Comparison of ENCODE assay signal across 1 cellular context in the genomic region with DNA sequence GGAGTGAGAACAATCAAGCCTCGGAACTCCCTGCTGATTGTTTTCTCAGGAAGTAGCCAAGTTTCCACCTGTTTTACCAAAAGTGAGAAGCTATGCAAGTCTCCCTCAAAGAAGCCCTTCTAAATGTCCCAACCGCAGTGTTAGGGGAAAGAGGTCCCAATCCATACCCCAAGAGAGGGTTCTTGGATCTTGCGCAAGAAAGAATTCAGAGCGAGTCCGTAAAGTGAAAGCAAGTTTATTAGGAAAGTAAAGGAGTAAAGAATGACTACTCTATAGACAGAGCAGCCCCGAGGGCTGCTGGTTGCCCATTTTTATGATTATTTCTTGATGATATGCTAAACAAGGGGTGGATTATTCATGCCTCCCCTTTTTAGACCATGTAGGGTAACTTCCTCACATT.
A peak's percentile ranks its signal among the peaks of the same experiment; 100 is the strongest.
TF ChIP-seq lines count a peak whose summit lies in the region.
"Not testable (repeated sequence)": the region's sequence is repeated elsewhere in the genome, so short reads cannot be mapped to it uniquely, and the experiment has no call there.

No MANE protein-coding gene starts in this region.

TF ChIP-seq in K562, 482 proteins besides CTCF, POLR2A, EP300 and RAD21:
- not testable (repeated sequence) for TF ChIP-seq CEBPG (CRISPR knock-in tag; IDR thresholded peaks at IDR 0.05)
- TF ChIP-seq CEBPG (tag; conservative IDR thresholded peaks at IDR 0.05 in 1 of 2, IDR thresholded peaks at IDR 0.05 in 1 of 2) (peak; percentile 26 to 50; a peak in 2 of 4 replicates), CEBPB (tag; IDR thresholded peaks at IDR 0.05) (peak; percentile 75)
TF ChIP-seq in K562: peak in this region for 2; not testable (repeated sequence) for 480.
